8 cellular contexts compared by ENCODE assay signal in the genomic region with DNA sequence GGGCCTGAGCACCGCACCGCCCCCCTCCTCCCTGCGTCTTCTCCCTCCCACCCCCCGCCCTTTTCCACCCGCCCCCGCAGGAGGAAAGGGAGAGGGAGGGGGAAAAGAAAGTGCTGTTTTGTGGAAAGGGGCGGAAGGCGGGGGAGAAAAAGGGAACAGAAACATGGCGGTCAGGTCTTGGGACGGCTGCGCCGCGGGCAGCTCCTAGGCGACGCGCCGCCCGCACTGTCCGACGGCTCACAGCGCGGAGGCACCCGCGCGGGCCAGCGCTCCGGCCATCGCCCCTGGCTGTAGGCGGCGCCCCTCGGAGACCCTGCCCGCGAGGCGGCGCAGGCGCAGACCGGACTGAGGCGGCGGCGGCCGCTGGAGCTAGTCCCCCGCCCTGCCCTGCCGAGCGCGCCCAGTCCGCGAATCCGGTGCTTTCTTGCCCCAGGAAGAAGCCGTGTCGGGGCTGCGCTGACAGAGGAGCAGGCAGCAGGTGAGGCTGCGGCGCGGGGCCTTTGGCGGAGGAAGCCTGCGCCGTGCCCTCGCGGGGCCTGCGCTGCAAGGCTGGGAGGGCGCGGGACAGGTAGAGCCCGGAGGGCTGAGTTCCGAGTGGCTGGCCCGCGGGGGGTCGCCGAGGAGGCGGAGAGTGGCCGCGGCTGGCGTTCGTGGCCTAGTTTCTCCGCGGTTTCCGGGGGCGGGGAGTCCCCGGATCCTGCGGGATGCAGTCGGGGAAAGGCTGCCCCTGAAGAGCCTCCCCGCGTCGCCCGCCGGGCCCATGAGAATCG. TPM values are rescaled to one million over a fixed set of nuclear protein-coding genes. Genes with fewer than 3 reads are reported as not detected.
DNase-seq lines count a peak whose midpoint lies in the region; ATAC-seq, FAIRE-seq and TF ChIP-seq lines count a peak whose summit lies in the region.

DENND4C (plus strand) TSS at position 338 of the 770 bp plus-strand sequence. CDS start 45,482 bp downstream, outside the sequence.

- peak; percentile 82 for ATAC-seq in HG02759 (IDR thresholded peaks at IDR 0.05; ENCODE audit: unreplicated experiment)

- H3K4me1 ChIP-seq in right atrium auricular region (peaks cover 0 to 31% of the 10 kb centered on the region in 2 donors), uterus (no peaks in the 10 kb centered on the region)

- H3K27ac Mint-ChIP-seq in T-helper 1 cell treated with Interleukin-12 subunit alpha and Interleukin-12 subunit beta and Interleukin-4 antibody, amounts not matched to agents 30 μg/mL and 1 μg/mL, for 36 hours = peak within 1 kb of the TSS; percentile 69

- no peaks in the 10 kb centered on the region for H3K9me3 ChIP-seq in right atrium auricular region
- no peaks in the 10 kb centered on the region for H3K9me3 ChIP-seq in uterus

- TF ChIP-seq POLR2A in GM12892 (IDR thresholded peaks at IDR 0.05; ENCODE audit: low read depth, low read length) = peak; percentile 75
- TF ChIP-seq POLR2A in uterus (IDR thresholded peaks at IDR 0.05) = peak; percentile 71 to 85

- H3K4me3 ChIP-seq in right atrium auricular region = peak within 1 kb of the TSS; percentile 93 to 98
- H3K4me3 ChIP-seq in uterus = peak within 1 kb of the TSS; percentile 62 to 91

- TF ChIP-seq CTCF in right atrium auricular region (IDR thresholded peaks at IDR 0.05) (no peak), uterus (IDR thresholded peaks at IDR 0.05) (peak in 3 of 4 experiments; percentile 10 to 39 (median 29))

- H3K36me3 Mint-ChIP-seq in T-helper 1 cell treated with Interleukin-12 subunit alpha and Interleukin-12 subunit beta and Interleukin-4 antibody, amounts not matched to agents 30 μg/mL and 1 μg/mL, for 36 hours (ENCODE audit: low read depth) = no peaks in the 10 kb centered on the region

- intact Hi-C loops in uterus (cut with DNase I; ENCODE audit: low total_unique reads) = no loop called here

- no peaks in the 10 kb centered on the region for H3K27me3 ChIP-seq in right atrium auricular region
- no peaks in the 10 kb centered on the region for H3K27me3 ChIP-seq in uterus

- no peaks in the 10 kb centered on the region for H3K9me3 Mint-ChIP-seq in T-helper 1 cell treated with Interleukin-12 subunit alpha and Interleukin-12 subunit beta and Interleukin-4 antibody, amounts not matched to agents 30 μg/mL and 1 μg/mL, for 36 hours

- peak; percentile 82 for FAIRE-seq in GM12892 (lab: Jason Lieb, UNC)

- H3K27me3 Mint-ChIP-seq in T-helper 1 cell treated with Interleukin-12 subunit alpha and Interleukin-12 subunit beta and Interleukin-4 antibody, amounts not matched to agents 30 μg/mL and 1 μg/mL, for 36 hours (ENCODE audit: low read depth) = no peaks in the 10 kb centered on the region

- H3K4me1 Mint-ChIP-seq in T-helper 1 cell treated with Interleukin-12 subunit alpha and Interleukin-12 subunit beta and Interleukin-4 antibody, amounts not matched to agents 30 μg/mL and 1 μg/mL, for 36 hours (ENCODE audit: low read depth) = peaks cover 1% of the 10 kb centered on the region

- H3K4me3 Mint-ChIP-seq in T-helper 1 cell treated with Interleukin-12 subunit alpha and Interleukin-12 subunit beta and Interleukin-4 antibody, amounts not matched to agents 30 μg/mL and 1 μg/mL, for 36 hours = peak within 1 kb of the TSS; percentile 79

- H3K36me3 ChIP-seq in right atrium auricular region (no peaks in the 10 kb centered on the region), uterus (no peaks in the 10 kb centered on the region)

- peak; percentile 53 for DNase-seq in GM12892 (ENCODE audit: insufficient read length)
- peak; percentile 75 for DNase-seq in NCI-H1436 (lab: John Stamatoyannopoulos, UW)
- DNase-seq in amniotic stem cell (lab: John Stamatoyannopoulos, UW) = peak; percentile 86
- peak; percentile 82 for DNase-seq in right atrium auricular region (ENCODE audit: low spot score)
- peak; percentile 53 for DNase-seq in pulmonary artery endothelial cell (ENCODE audit: low read depth, low spot score)
- peak; percentile 82 to 85 for DNase-seq in uterus

- peak within 1 kb of the TSS; percentile 99 to 100 for H3K27ac ChIP-seq in right atrium auricular region
- H3K27ac ChIP-seq in uterus = peak within 1 kb of the TSS; percentile 95 to 96

RNA-seq across cellular contexts. Expression of gene DENND4C, which starts in this region (rescaled TPM):
- polyA plus RNA-seq in GM12892 (2012; ENCODE audit: missing spikeins) = 30.7 TPM
- total RNA-seq in right atrium auricular region = 10 to 100 TPM; 53.7 to 55.4 TPM
- 65.0 and 84.6 TPM in 2 replicates for total RNA-seq in pulmonary artery endothelial cell
- total RNA-seq in uterus = 100 to 1,000 TPM; 101 to 161 (median 133) TPM

Comparison
In these comparisons a context has a peak if more than half of its experiments do, and no peak if none do; other contexts are left out.
1. Peak in every context shown above with its lines: DNase-seq, ATAC-seq, H3K4me3 ChIP-seq and H3K27ac ChIP-seq.
2. CTCF ChIP-seq: peak in uterus (3 of 4); none in right atrium auricular region (0 of 2).